Comparison of ENCODE assay signal across 10 cellular contexts in genomic region chr6:107600936-107601335, GRCh38.
DNase-seq lines count a peak whose midpoint lies in the region; ATAC-seq lines count a peak whose summit lies in the region.
"Had no signal": no experiment of that assay in that cellular context is flagged by ENCODE, and none has a peak within 500 bp of the region (broad histone marks: within the 10 kb centered on the region; RNA-seq: fewer than 3 reads in every experiment).

No MANE protein-coding gene starts in this region.

- H3K36me3 ChIP-seq in SJSA1 (no peaks in the 10 kb centered on the region), trophoblast cell (ENCODE audit: control insufficient read depth in 1 of 2, insufficient read depth in 2 of 2, low read length in 2 of 2) (no peaks in the 10 kb centered on the region)
- H3K36me3 ChIP-seq: vagina had no signal

- no peaks in the 10 kb centered on the region for H3K79me1 ChIP-seq in trophoblast cell (ENCODE audit: low read length)

- no peak overlapping the region for H2BK120ac ChIP-seq in trophoblast cell (ENCODE audit: insufficient read depth, low read length, poor library complexity)

- H4K91ac ChIP-seq in trophoblast cell (ENCODE audit: low read depth, low read length): no peak overlapping the region

- H3K4ac ChIP-seq in trophoblast cell (ENCODE audit: low read depth, low read length): no peak overlapping the region

- no peak overlapping the region for H3K9ac ChIP-seq in trophoblast cell (ENCODE audit: low read length)

- H3K9me3 ChIP-seq in SJSA1 (replicated peaks): no peaks in the 10 kb centered on the region
- H3K9me3 ChIP-seq in trophoblast cell (ENCODE audit: insufficient read depth, low read depth, low read length): no peaks in the 10 kb centered on the region
- H3K9me3 ChIP-seq: vagina had no signal

- DNase-seq in EL (peak; percentile 65), SJSA1 (ENCODE audit: low read depth in 1 of 2, low spot score in 2 of 2) (peak; percentile 59 to 66), glomerular visceral epithelial cell (ENCODE audit: extremely low spot score) (peak; percentile 69), trophoblast cell (peak; percentile 55 to 83), NCI-H187 treated with DMSO at 0.1 percent for 48 hours (lab: John Stamatoyannopoulos, UW) (no peak)
- no peak for DNase-seq in stimulated activated CD4-positive, alpha-beta T cell treated with anti-CD3 and anti-CD28 coated beads, Interleukin-12 subunit alpha, Interleukin-12 subunit beta, amount 100 ng/mL, for 4 hours
- DNase-seq: activated naive CD8-positive, alpha-beta T cell treated with anti-CD3 and anti-CD28 coated beads for 36 hours had no signal

- no peak overlapping the region for H3K18ac ChIP-seq in trophoblast cell (ENCODE audit: low read length)

- H3K27ac ChIP-seq in SJSA1 (no peak overlapping the region), trophoblast cell (ENCODE audit: low read depth, low read length) (no peak overlapping the region)
- H3K27ac ChIP-seq: vagina had no signal

- no peak overlapping the region for H4K12ac ChIP-seq in trophoblast cell (ENCODE audit: low read depth, low read length)

- H3K23ac ChIP-seq in trophoblast cell (ENCODE audit: low read length): no peak overlapping the region

- H3K79me2 ChIP-seq in trophoblast cell (ENCODE audit: control insufficient read depth, insufficient read depth, low read length, poor library complexity): no peaks in the 10 kb centered on the region

- H3K4me2 ChIP-seq in trophoblast cell (ENCODE audit: low read length): peak overlapping the region; percentile 35

- no peak overlapping the region for H3K14ac ChIP-seq in trophoblast cell (ENCODE audit: low read length)

- no peak overlapping the region for H4K8ac ChIP-seq in trophoblast cell (ENCODE audit: low read depth, low read length)

- ATAC-seq in GM19467 (IDR thresholded peaks at IDR 0.05; ENCODE audit: unreplicated experiment) (no peak), HG02981 (IDR thresholded peaks at IDR 0.05; ENCODE audit: unreplicated experiment) (no peak)

- no peak overlapping the region for H2BK12ac ChIP-seq in trophoblast cell (ENCODE audit: low read length)

- H3K4me1 ChIP-seq in SJSA1 (replicated peaks): peaks cover 20% of the 10 kb centered on the region
- peaks cover 2 to 3% of the 10 kb centered on the region in 2 experiments for H3K4me1 ChIP-seq in trophoblast cell (ENCODE audit: control insufficient read depth in 1 of 2, insufficient read depth in 2 of 2, low read length in 2 of 2)

- no peak overlapping the region for H2AFZ ChIP-seq in trophoblast cell (ENCODE audit: insufficient read depth, low read length, poor library complexity)

- H2AK5ac ChIP-seq in trophoblast cell (ENCODE audit: low read length): no peak overlapping the region

- H3K4me3 ChIP-seq in SJSA1: no peak overlapping the region
- H3K4me3 ChIP-seq in trophoblast cell (ENCODE audit: low read depth, low read length): no peak overlapping the region
- H3K4me3 ChIP-seq: vagina had no signal

- WGBS in trophoblast cell (ENCODE audit: extremely low coverage, insufficient coverage, insufficient read length): no CpG with 5 or more reads among the region's 5 CpGs

- H3K27me3 ChIP-seq in SJSA1 (replicated peaks) (no peaks in the 10 kb centered on the region), trophoblast cell (ENCODE audit: insufficient read depth, low read length) (no peaks in the 10 kb centered on the region)
- H3K27me3 ChIP-seq: vagina had no signal

- H2BK5ac ChIP-seq in trophoblast cell (ENCODE audit: low read depth, low read length, poor library complexity): no peak overlapping the region

Comparison
In these comparisons a context has a peak if more than half of its experiments do, and no peak if none do; other contexts are left out.
1. DNase-seq: peak in EL (single experiment), SJSA1 (2 of 2), glomerular visceral epithelial cell (single experiment) and trophoblast cell (2 of 2); none in stimulated activated CD4-positive, alpha-beta T cell treated with anti-CD3 and anti-CD28 coated beads, Interleukin-12 subunit alpha, Interleukin-12 subunit beta, amount 100 ng/mL, for 4 hours (single experiment) and NCI-H187 treated with DMSO at 0.1 percent for 48 hours (single experiment).